Comparison of ENCODE assay signal across 1 cellular context in genomic region chr10:17473228-17473950, GRCh38.
TF ChIP-seq lines count a peak whose summit lies in the region.

No MANE protein-coding gene starts in this region.

TF ChIP-seq in K562, 482 proteins besides CTCF, POLR2A, EP300 and RAD21 (continued from another document and continues in another):
- no peak for TF ChIP-seq U2AF2 (optimal IDR thresholded peaks at IDR 0.05; ENCODE audit: low read depth, low read length)
- TF ChIP-seq FOXK2 (conservative IDR thresholded peaks at IDR 0.05 in 1 of 2, IDR thresholded peaks at IDR 0.05 in 1 of 2; ENCODE audit: low read depth in 2 of 2), result 0 out of 4 replicates have a peak, but pooled peaks have one; percentile 11 to 13
- TF ChIP-seq GATAD2A (IDR thresholded peaks at IDR 0.05), result 0 out of 2 replicates have a peak, but pooled peaks have one; percentile 66
- TF ChIP-seq FUS (optimal IDR thresholded peaks at IDR 0.05; ENCODE audit: low read depth, low read length), result no peak
- no peak for TF ChIP-seq PATZ1 (CRISPR knock-in tag; IDR thresholded peaks at IDR 0.05; ENCODE audit: borderline replicate concordance)
- peak; percentile 17 to 27 for TF ChIP-seq AFF1 (IDR thresholded peaks at IDR 0.05; ENCODE audit: low read depth in 1 of 2, partially characterized antibody in 2 of 2)
- TF ChIP-seq ZBTB11 (CRISPR knock-in tag; IDR thresholded peaks at IDR 0.05), result no peak
- TF ChIP-seq RBM17 (IDR thresholded peaks at IDR 0.05; ENCODE audit: borderline replicate concordance, low read depth, low read length), result no peak
- TF ChIP-seq BCOR (IDR thresholded peaks at IDR 0.05), result no peak
- no peak for TF ChIP-seq ZNF740 (CRISPR knock-in tag; IDR thresholded peaks at IDR 0.05)
- TF ChIP-seq ZNF740 (tag; IDR thresholded peaks at IDR 0.05), result no peak
- TF ChIP-seq KLF1 (tag; IDR thresholded peaks at IDR 0.05), result peak; percentile 78; the same call in 1 of the 2 replicates
- peak; percentile 57; the same call in 1 of the 2 replicates for TF ChIP-seq MTA1 (IDR thresholded peaks at IDR 0.05; ENCODE audit: borderline replicate concordance)
- TF ChIP-seq SMARCC2 (IDR thresholded peaks at IDR 0.05; ENCODE audit: low read depth), result no peak
- TF ChIP-seq PBX2 (CRISPR knock-in tag; IDR thresholded peaks at IDR 0.05; ENCODE audit: low read depth), result no peak
- no peak for TF ChIP-seq PBX2 (tag; conservative IDR thresholded peaks at IDR 0.05; ENCODE audit: low read depth)
- 0 out of 2 replicates have a peak, but pooled peaks have one; percentile 21 for TF ChIP-seq SUPT5H (IDR thresholded peaks at IDR 0.05)
- no peak for TF ChIP-seq RREB1 (CRISPR knock-in tag; IDR thresholded peaks at IDR 0.05)
- no peak for TF ChIP-seq TAF9B (IDR thresholded peaks at IDR 0.05; ENCODE audit: partially characterized antibody)
- TF ChIP-seq ZNF398 (CRISPR knock-in tag; IDR thresholded peaks at IDR 0.05), result no peak
- TF ChIP-seq E4F1 (CRISPR knock-in tag; IDR thresholded peaks at IDR 0.05; ENCODE audit: borderline replicate concordance), result no peak
- TF ChIP-seq MLX (CRISPR knock-in tag; conservative IDR thresholded peaks at IDR 0.05), result no peak
